18 cellular contexts compared by ENCODE assay signal in genomic region chr5:75331095-75332090, GRCh38. TPM values are rescaled to one million over a fixed set of nuclear protein-coding genes. Genes with fewer than 3 reads are reported as not detected.
DNase-seq lines count a peak whose midpoint lies in the region; ATAC-seq and TF ChIP-seq lines count a peak whose summit lies in the region.
"Had no signal": no experiment of that assay in that cellular context is flagged by ENCODE, and none has a peak within 500 bp of the region (broad histone marks: within the 10 kb centered on the region; RNA-seq: fewer than 3 reads in every experiment).

No MANE protein-coding gene starts in this region.

- H3K27me3 ChIP-seq in right cardiac atrium (ENCODE audit: control insufficient read depth, insufficient read depth) (no peaks in the 10 kb centered on the region), esophagus squamous epithelium (no peaks in the 10 kb centered on the region)
- H3K27me3 ChIP-seq: transverse colon had no signal

- no peak for TF ChIP-seq POLR2A in esophagus squamous epithelium (IDR thresholded peaks at IDR 0.05)

- POLR2A ChIA-PET in HEK293 (lab: Yijun Ruan, JAX) = no interaction called here

- H3K9me3 ChIP-seq in HEK293 (ENCODE audit: control insufficient read depth, insufficient read depth, low read depth, low read length) = no peaks in the 10 kb centered on the region
- no peaks in the 10 kb centered on the region for H3K9me3 ChIP-seq in right cardiac atrium (ENCODE audit: control insufficient read depth, low read length)
- H3K9me3 ChIP-seq in esophagus squamous epithelium = no peaks in the 10 kb centered on the region
- H3K9me3 ChIP-seq: transverse colon had no signal

- ATAC-seq in left lobe of liver = peak; percentile 68
- ATAC-seq in right cardiac atrium = no peak
- ATAC-seq in GM19328 (IDR thresholded peaks at IDR 0.05; ENCODE audit: unreplicated experiment) = no peak
- ATAC-seq: activated naive CD8-positive, alpha-beta T cell treated with anti-CD3 and anti-CD28 coated beads, Interleukin-2, amount 50 U/mL, for 24 hours had no signal

- intact Hi-C loops in right cardiac atrium (cut with DNase I) (loop anchor here in 1 of 4 donors (10.0 kb wide), 1 partner anchor 97 kb away; the partner anchor contains the start of gene ANKRD31), esophagus squamous epithelium (cut with DNase I) (no loop called here)

- 57% methylated on average over 4 of the region's 4 CpGs for WGBS in right cardiac atrium
- WGBS in esophagus squamous epithelium, 2 donors = 57 to 62% methylated on average over 4 of the region's 4 CpGs

- peak; percentile 23; the same call in 1 of the 2 replicates for TF ChIP-seq CTCF in C4-2B (conservative IDR thresholded peaks at IDR 0.05)
- 0 out of 2 replicates have a peak, but pooled peaks have one; percentile 12 for TF ChIP-seq CTCF in HEK293 (tag by site-specific recombination; IDR thresholded peaks at IDR 0.05)
- peak in 1 of 6 experiments; percentile 22 for TF ChIP-seq CTCF in esophagus squamous epithelium (IDR thresholded peaks at IDR 0.05)

- H3K36me3 ChIP-seq in HEK293 (ENCODE audit: control insufficient read depth in 2 of 2, insufficient read depth in 1 of 2, low read length in 2 of 2) = no peaks in the 10 kb centered on the region
- H3K36me3 ChIP-seq in esophagus squamous epithelium = no peaks in the 10 kb centered on the region
- H3K36me3 ChIP-seq: transverse colon had no signal

- DNase-seq in RPMI7951 (ENCODE audit: low read depth) = peak; percentile 28
- no peak for DNase-seq in left lobe of liver (ENCODE audit: low spot score)
- DNase-seq in right cardiac atrium = no peak
- no peak for DNase-seq in activated naive CD4-positive, alpha-beta T cell treated with Interleukin-2 at 50 U/mL for 16 hours
- no peak for DNase-seq in esophagus squamous epithelium (lab: John Stamatoyannopoulos, UW)
- DNase-seq: activated CD4-positive, alpha-beta T cell treated with anti-CD3 and anti-CD28 coated beads, Interleukin-2, amount 10 ng/mL, durations not matched to agents 7 days and 5 days; activated naive CD8-positive, alpha-beta T cell treated with anti-CD3 and anti-CD28 coated beads, Interleukin-2, amount 50 U/mL, for 24 hours; activated T-cell treated with anti-CD3 and anti-CD28 coated beads, Interleukin-2, amount 50 U/mL, for 24 hours; DMS 273 treated with DMSO at 0.1 percent for 48 hours; NCI-H1092 treated with DMSO at 0.1 percent for 48 hours; NCI-H2171; occipital lobe; SHP77 treated with DMSO at 0.1 percent for 48 hours; T1000; transverse colon had no signal

- no peak overlapping the region for H3K27ac ChIP-seq in C4-2B
- H3K27ac ChIP-seq in HEK293 (ENCODE audit: extremely low read depth, low read depth, low read length) = no peak overlapping the region
- no peak overlapping the region for H3K27ac ChIP-seq in right cardiac atrium (ENCODE audit: low read length)
- no peak overlapping the region for H3K27ac ChIP-seq in esophagus squamous epithelium
- H3K27ac ChIP-seq: transverse colon had no signal

- H3K4me3 ChIP-seq in HEK293 (ENCODE audit: low read depth, low read length) (no peak overlapping the region), right cardiac atrium (ENCODE audit: low read length) (no peak overlapping the region), esophagus squamous epithelium (no peak overlapping the region)
- H3K4me3 ChIP-seq: transverse colon had no signal

- CTCF ChIA-PET in HEK293 (lab: Yijun Ruan, JAX) = interaction anchor here (0.7 to 1.9 kb wide), 3 partner anchors 19 to 94 kb away, joined by 3 to 4 read pairs (median 3); no protein-coding TSS in a partner anchor

- H3K4me1 ChIP-seq in HEK293 (ENCODE audit: control insufficient read depth, insufficient read depth, low read length) (no peaks in the 10 kb centered on the region), right cardiac atrium (ENCODE audit: control insufficient read depth, insufficient read depth, low read length) (no peaks in the 10 kb centered on the region), esophagus squamous epithelium (peaks cover 0 to 9% (median 4%) of the 10 kb centered on the region in 3 donors)

TF ChIP-seq in HEK293, 187 proteins besides CTCF, POLR2A, EP300 and RAD21:
- TF ChIP-seq ZNF677 (tag by site-specific recombination; IDR thresholded peaks at IDR 0.05) (peak; percentile 82), ZBTB48 (tag by site-specific recombination; IDR thresholded peaks at IDR 0.05) (no peak), ZNF777 (tag by site-specific recombination; IDR thresholded peaks at IDR 0.05; ENCODE audit: borderline replicate concordance) (no peak), ZFP41 (tag by site-specific recombination; IDR thresholded peaks at IDR 0.05; ENCODE audit: borderline replicate concordance) (no peak), MZF1 (tag by site-specific recombination; IDR thresholded peaks at IDR 0.05; ENCODE audit: borderline replicate concordance) (no peak), WT1 (tag by site-specific recombination; IDR thresholded peaks at IDR 0.05) (no peak), ZNF10 (tag by site-specific recombination; IDR thresholded peaks at IDR 0.05) (no peak)

RNA-seq across cellular contexts. Expression of gene HMGCR, which starts 5.6 kb away (rescaled TPM):
- total RNA-seq in RPMI7951 (2014; rRNA removed; shearing (Covaris generic)) = 28.4 and 33.9 TPM in 2 replicates
- 15.5 TPM for total RNA-seq in left lobe of liver
- 10 to 100 TPM in 3 of 4 donors, 1 to 10 TPM in 1; 8.1 to 16.0 (median 10.9) TPM for total RNA-seq in right cardiac atrium
- polyA plus RNA-seq in right cardiac atrium = 4.3 TPM
- total RNA-seq in esophagus squamous epithelium = 100 to 1,000 TPM in 3 of 4 donors, 10 to 100 TPM in 1; 54.5 to 165 (median 122) TPM
